Comparison of ENCODE assay signal across 8 cellular contexts in genomic region chr20:25623225-25623735, GRCh38. TPM values are rescaled to one million over a fixed set of nuclear protein-coding genes. Genes with fewer than 3 reads are reported as not detected.
DNase-seq lines count a peak whose midpoint lies in the region; ATAC-seq and TF ChIP-seq lines count a peak whose summit lies in the region.

No MANE protein-coding gene starts in this region.

- no peaks in the 10 kb centered on the region for H4K20me1 ChIP-seq in hepatocyte (ENCODE audit: insufficient read depth, poor library complexity, severe bottlenecking)

- DNase-seq in ACHN = peak; percentile 35
- DNase-seq in Peyer's patch = peak in 2 of 3 donors; percentile 41 to 68
- DNase-seq in hepatocyte (ENCODE audit: low spot score) = peak; percentile 61
- peak; percentile 71 for DNase-seq in sigmoid colon
- DNase-seq in inferior parietal cortex (ENCODE audit: extremely low spot score) = no peak

- TF ChIP-seq CTCF in Peyer's patch (IDR thresholded peaks at IDR 0.05) = no peak
- TF ChIP-seq CTCF in hepatocyte (IDR thresholded peaks at IDR 0.05; ENCODE audit: poor library complexity) = no peak
- no peak for TF ChIP-seq CTCF in sigmoid colon (IDR thresholded peaks at IDR 0.05)

- no peaks in the 10 kb centered on the region for H3K9me3 ChIP-seq in Peyer's patch
- H3K9me3 ChIP-seq in hepatocyte (ENCODE audit: low read depth) = no peaks in the 10 kb centered on the region
- H3K9me3 ChIP-seq in sigmoid colon = no peaks in the 10 kb centered on the region

- peaks cover 0 to 7% (median 2%) of the 10 kb centered on the region in 4 donors for H3K4me1 ChIP-seq in Peyer's patch
- peaks cover 19% of the 10 kb centered on the region for H3K4me1 ChIP-seq in hepatocyte (ENCODE audit: insufficient read depth)
- peaks cover 0 to 28% (median 13%) of the 10 kb centered on the region in 4 donors for H3K4me1 ChIP-seq in sigmoid colon

- in situ Hi-C loops in ACHN (cut with HindIII; ENCODE audit: low pct_ligation_motif_present, low pct_unique_long_range_greater_than_20kb, low sequenced_read_pairs) = no loop called here

- H3K4me3 ChIP-seq in Peyer's patch (peak overlapping the region; percentile 74 to 97 (median 81)), hepatocyte (peak overlapping the region; percentile 65), sigmoid colon (peak overlapping the region; percentile 68 to 98 (median 78))

- peak overlapping the region; percentile 87 to 97 (median 90) for H3K27ac ChIP-seq in Peyer's patch
- peak overlapping the region; percentile 82 for H3K27ac ChIP-seq in angular gyrus (ENCODE audit: low read depth, low read length)
- H3K27ac ChIP-seq in hepatocyte = peak overlapping the region; percentile 99
- H3K27ac ChIP-seq in sigmoid colon = peak overlapping the region; percentile 83 to 97 (median 92)

- TF ChIP-seq POLR2A in Peyer's patch (IDR thresholded peaks at IDR 0.05) (peak in 1 of 2 donors; percentile 33), sigmoid colon (IDR thresholded peaks at IDR 0.05) (no peak)

- H3K36me3 ChIP-seq in Peyer's patch = no peaks in the 10 kb centered on the region
- H3K36me3 ChIP-seq in hepatocyte (replicated peaks; ENCODE audit: insufficient read depth, low read depth) = no peaks in the 10 kb centered on the region
- no peaks in the 10 kb centered on the region for H3K36me3 ChIP-seq in sigmoid colon

- H3K79me2 ChIP-seq in hepatocyte = peaks cover 55% of the 10 kb centered on the region

- no peak for TF ChIP-seq EP300 in sigmoid colon (IDR thresholded peaks at IDR 0.05)

- WGBS in hepatocyte (ENCODE audit: low lambda C conversion rate, missing lambda C conversion rate) = 2% methylated on average over 41 of the region's 45 CpGs
- 0 to 1% methylated on average over 45 of the region's 45 CpGs for WGBS in sigmoid colon, 2 donors

- intact Hi-C loops in sigmoid colon (cut with DNase I) = loop anchor here (1.0 to 10.0 kb wide), 6 partner anchors 38 to 588 kb away; partner anchors contain the start of genes NINL and ZNF337

- peak overlapping the region; percentile 86 for H3K4me2 ChIP-seq in hepatocyte

- peak overlapping the region; percentile 88 for H2AFZ ChIP-seq in hepatocyte

- H3K9me2 ChIP-seq in hepatocyte (replicated peaks; ENCODE audit: insufficient read depth) = no peaks in the 10 kb centered on the region

- H3K27me3 ChIP-seq in Peyer's patch (no peaks in the 10 kb centered on the region), hepatocyte (no peaks in the 10 kb centered on the region), sigmoid colon (no peaks in the 10 kb centered on the region)

- ATAC-seq in GM18517 (IDR thresholded peaks at IDR 0.05; ENCODE audit: unreplicated experiment) (peak; percentile 28), HG03039 (IDR thresholded peaks at IDR 0.05; ENCODE audit: unreplicated experiment) (peak; percentile 11)

RNA-seq across cellular contexts. Expression of gene NANP, which starts 0.5 kb away (rescaled TPM):
- total RNA-seq in Peyer's patch = 1 to 10 TPM; 3.2 to 5.0 (median 3.5) TPM
- 7.1 and 8.5 TPM in 2 replicates for total RNA-seq in hepatocyte
- 3.7 and 5.4 TPM in 2 replicates for polyA plus RNA-seq in hepatocyte
- total RNA-seq in sigmoid colon = 1 to 10 TPM; 3.9 to 5.7 (median 4.8) TPM
- 1 to 10 TPM; 1.2 to 2.7 (median 2.3) TPM for polyA plus RNA-seq in sigmoid colon

RNA-seq across cellular contexts. Expression of gene NINL, which starts 37.9 kb away (rescaled TPM):
- 10 to 100 TPM in 2 of 4 donors, 1 to 10 TPM in 2; 4.0 to 16.5 (median 7.9) TPM for total RNA-seq in Peyer's patch
- 23.2 and 27.1 TPM in 2 replicates for total RNA-seq in hepatocyte
- 24.5 and 31.7 TPM in 2 replicates for polyA plus RNA-seq in hepatocyte
- 10 to 100 TPM in 2 of 4 donors, 1 to 10 TPM in 2; 9.6 to 19.9 (median 12.8) TPM for total RNA-seq in sigmoid colon
- polyA plus RNA-seq in sigmoid colon = 1 to 10 TPM; 2.4 to 3.8 (median 3.2) TPM
